ENCODE assay signal across 21 cellular contexts in the genomic region with DNA sequence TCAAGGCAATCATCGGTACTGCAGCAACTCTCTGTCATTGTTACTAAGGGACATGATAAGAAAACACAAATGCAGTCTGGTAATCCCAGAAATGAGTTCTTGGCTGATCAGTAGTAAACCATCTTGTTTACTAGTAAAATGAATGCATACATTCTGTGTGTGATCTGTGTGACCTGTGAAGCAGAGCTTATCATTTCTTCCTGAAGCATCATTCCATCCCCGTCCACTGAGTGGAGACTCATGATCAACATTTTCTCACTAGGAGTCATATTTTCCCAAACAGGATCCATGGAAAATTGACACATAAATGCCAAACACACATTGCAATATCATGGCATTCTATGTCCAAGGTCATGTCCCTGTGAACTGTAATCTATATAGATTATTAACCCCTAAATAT.
DNase-seq lines count a peak whose midpoint lies in the region; ATAC-seq and TF ChIP-seq lines count a peak whose summit lies in the region.
"Had no signal": no experiment of that assay in that cellular context is flagged by ENCODE, and none has a peak within 500 bp of the region (broad histone marks: within the 10 kb centered on the region; RNA-seq: fewer than 3 reads in every experiment).

No MANE protein-coding gene starts in this region.

- peak; percentile 26 for DNase-seq in MCF 10A (ENCODE audit: unreplicated experiment)
- no peak for DNase-seq in breast epithelium (ENCODE audit: low spot score in 2 of 2)
- peak; percentile 19 for DNase-seq in RKO (ENCODE audit: low spot score)
- no peak for DNase-seq in epithelial cell of esophagus (ENCODE audit: low read depth)
- DNase-seq in trophoblast cell = peak; percentile 28 to 70
- DNase-seq in SW480 (ENCODE audit: low spot score) = no peak
- DNase-seq in GM19240 (ENCODE audit: insufficient read length, low spot score) = no peak
- DNase-seq: 8988T; C1 segment of cervical spinal cord; Calu3; CD8-positive, alpha-beta memory T cell; GDM1; H7; HFFc6; KBM-7; NCI-H1694; NCI-H2081 treated with DMSO at 0.1 percent for 48 hours; NCI-H446 treated with DMSO at 0.1 percent for 48 hours; NCI-H69 had no signal

- H3K9me3 ChIP-seq in breast epithelium = no peaks in the 10 kb centered on the region
- peaks cover 2% of the 10 kb centered on the region for H3K9me3 ChIP-seq in trophoblast cell (ENCODE audit: insufficient read depth, low read depth, low read length)
- H3K9me3 ChIP-seq: SJCRH30 had no signal

- H3K27me3 ChIP-seq in breast epithelium (no peaks in the 10 kb centered on the region), trophoblast cell (ENCODE audit: insufficient read depth, low read length) (no peaks in the 10 kb centered on the region)
- H3K27me3 ChIP-seq: SJCRH30 had no signal

- H3K14ac ChIP-seq in trophoblast cell (ENCODE audit: low read length) = no peak overlapping the region

- H4K91ac ChIP-seq in trophoblast cell (ENCODE audit: low read depth, low read length) = no peak overlapping the region

- H3K4me1 Mint-ChIP-seq in MCF 10A (ENCODE audit: insufficient read depth, unreplicated experiment) = no peaks in the 10 kb centered on the region
- H3K4me1 Mint-ChIP-seq: CD8-positive, alpha-beta memory T cell had no signal

- no peak for TF ChIP-seq POLR2A in breast epithelium (IDR thresholded peaks at IDR 0.05)

- H3K79me2 ChIP-seq in trophoblast cell (ENCODE audit: control insufficient read depth, insufficient read depth, low read length, poor library complexity) = no peaks in the 10 kb centered on the region

- no peak overlapping the region for H2AK5ac ChIP-seq in trophoblast cell (ENCODE audit: low read length)

- POLR2A ChIA-PET in MCF 10A (lab: Yijun Ruan, JAX) = no interaction called here

- no peak overlapping the region for H3K4me2 ChIP-seq in trophoblast cell (ENCODE audit: low read length)

- H3K4me3 ChIP-seq in breast epithelium (no peak overlapping the region), epithelial cell of esophagus (ENCODE audit: low read length) (no peak overlapping the region), trophoblast cell (ENCODE audit: low read depth, low read length) (no peak overlapping the region)
- H3K4me3 ChIP-seq: SJCRH30 had no signal

- no TSS peak for BruUV-seq in MCF 10A (replicated peaks; lab: Mats Ljungman, UMichigan)

- H3K18ac ChIP-seq in trophoblast cell (ENCODE audit: low read length) = no peak overlapping the region

- H3K4me3 Mint-ChIP-seq in MCF 10A (ENCODE audit: unreplicated experiment) = no peak overlapping the region
- H3K4me3 Mint-ChIP-seq: CD8-positive, alpha-beta memory T cell; HFFc6 had no signal

- intact Hi-C loops in MCF 10A (cut with micrococcal nuclease) (loop anchor here (5.0 to 10.0 kb wide), 2 partner anchors 226 to 758 kb away; partner anchors contain the start of gene ANKRD50), breast epithelium (cut with DNase I; ENCODE audit: low total_unique reads) (no loop called here)

- H3K4me1 ChIP-seq in breast epithelium (no peaks in the 10 kb centered on the region), trophoblast cell (ENCODE audit: control insufficient read depth in 1 of 2, insufficient read depth in 2 of 2, low read length in 2 of 2) (peaks cover 2% of the 10 kb centered on the region in 2 experiments)
- H3K4me1 ChIP-seq: SJCRH30 had no signal

- H3K23ac ChIP-seq in trophoblast cell (ENCODE audit: low read length) = no peak overlapping the region

- H3K9me3 Mint-ChIP-seq in MCF 10A (ENCODE audit: unreplicated experiment) = peaks cover 6% of the 10 kb centered on the region
- H3K9me3 Mint-ChIP-seq: HFFc6 had no signal

- no peak overlapping the region for H2BK12ac ChIP-seq in trophoblast cell (ENCODE audit: low read length)

- H3K27ac ChIP-seq in breast epithelium = no peak overlapping the region
- H3K27ac ChIP-seq in trophoblast cell (ENCODE audit: low read depth, low read length) = no peak overlapping the region
- H3K27ac ChIP-seq: SJCRH30 had no signal

- no peak overlapping the region for H2AFZ ChIP-seq in trophoblast cell (ENCODE audit: insufficient read depth, low read length, poor library complexity)

- H3K4ac ChIP-seq in trophoblast cell (ENCODE audit: low read depth, low read length) = no peak overlapping the region

- no peaks in the 10 kb centered on the region for H3K36me3 Mint-ChIP-seq in MCF 10A (ENCODE audit: insufficient read depth, unreplicated experiment)
- H3K36me3 Mint-ChIP-seq: CD8-positive, alpha-beta memory T cell had no signal

- H3K79me1 ChIP-seq in trophoblast cell (ENCODE audit: low read length) = peaks cover 2% of the 10 kb centered on the region

- ATAC-seq in GM18867 (IDR thresholded peaks at IDR 0.05; ENCODE audit: unreplicated experiment) = no peak

- no peak overlapping the region for H3K9ac ChIP-seq in trophoblast cell (ENCODE audit: low read length)

- H4K8ac ChIP-seq in trophoblast cell (ENCODE audit: low read depth, low read length) = no peak overlapping the region

- CTCF ChIA-PET in MCF 10A (lab: Yijun Ruan, JAX) = no interaction called here

- no peaks in the 10 kb centered on the region for H3K27me3 Mint-ChIP-seq in MCF 10A (ENCODE audit: insufficient read depth, unreplicated experiment)
- H3K27me3 Mint-ChIP-seq: CD8-positive, alpha-beta memory T cell had no signal

- TF ChIP-seq CTCF in MCF 10A (IDR thresholded peaks at IDR 0.05; ENCODE audit: unreplicated experiment) (no peak), breast epithelium (IDR thresholded peaks at IDR 0.05) (no peak), epithelial cell of esophagus (IDR thresholded peaks at IDR 0.05; ENCODE audit: insufficient read depth, low read depth, low read length, missing control alignments) (peak; percentile 31)

- H3K36me3 ChIP-seq in breast epithelium (no peaks in the 10 kb centered on the region), trophoblast cell (ENCODE audit: control insufficient read depth in 1 of 2, insufficient read depth in 2 of 2, low read length in 2 of 2) (no peaks in the 10 kb centered on the region)
- H3K36me3 ChIP-seq: SJCRH30 had no signal

- no peak overlapping the region for H3K27ac Mint-ChIP-seq in MCF 10A (ENCODE audit: low read depth, unreplicated experiment)
- H3K27ac Mint-ChIP-seq: CD8-positive, alpha-beta memory T cell; HFFc6 had no signal

- H4K12ac ChIP-seq in trophoblast cell (ENCODE audit: low read depth, low read length) = no peak overlapping the region

- H2BK120ac ChIP-seq in trophoblast cell (ENCODE audit: insufficient read depth, low read length, poor library complexity) = no peak overlapping the region

- WGBS in trophoblast cell (ENCODE audit: extremely low coverage, insufficient coverage, insufficient read length) = no CpG with 5 or more reads among the region's 2 CpGs

- H2BK5ac ChIP-seq in trophoblast cell (ENCODE audit: low read depth, low read length, poor library complexity) = no peak overlapping the region

Comparison
In these comparisons a context has a peak if more than half of its experiments do, and no peak if none do; other contexts are left out.
1. DNase-seq: peak in MCF 10A (single experiment), RKO (single experiment) and trophoblast cell (2 of 2); none in breast epithelium (0 of 2), epithelial cell of esophagus (single experiment), SW480 (single experiment) and GM19240 (single experiment).